15 cellular contexts compared by ENCODE assay signal in the genomic region with DNA sequence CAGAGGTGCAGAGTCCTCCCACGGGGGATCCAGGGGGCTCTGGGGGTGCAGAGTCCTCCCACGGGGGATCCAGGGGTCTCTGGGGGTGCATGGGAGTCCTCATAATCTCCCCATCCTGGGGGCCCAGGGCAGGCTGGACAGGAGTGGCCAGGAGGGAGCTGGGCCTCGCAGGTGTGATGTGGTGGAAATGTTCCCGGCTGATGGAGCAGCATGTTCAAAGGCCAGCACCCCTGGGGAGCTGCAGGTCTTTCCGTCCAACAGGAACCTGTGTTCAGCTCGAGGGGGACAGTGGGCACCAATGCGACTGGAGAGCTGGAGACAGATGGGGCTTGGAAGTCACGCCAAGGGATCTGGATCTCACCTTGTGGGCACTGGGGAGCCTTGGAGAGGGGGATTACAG. TPM values are rescaled to one million over a fixed set of nuclear protein-coding genes. Genes with fewer than 3 reads are reported as not detected.
DNase-seq lines count a peak whose midpoint lies in the region; ATAC-seq and TF ChIP-seq lines count a peak whose summit lies in the region.
"Had no signal": no experiment of that assay in that cellular context is flagged by ENCODE, and none has a peak within 500 bp of the region (broad histone marks: within the 10 kb centered on the region; RNA-seq: fewer than 3 reads in every experiment).

No MANE protein-coding gene starts in this region.

- H3K27ac ChIP-seq in hepatocyte, result no peak overlapping the region
- H3K27ac ChIP-seq: A549 had no signal

- H3K9me3 ChIP-seq in T-helper 17 cell (ENCODE audit: control insufficient read depth, low read length, poor library complexity, severe bottlenecking) (no peaks in the 10 kb centered on the region), hepatocyte (ENCODE audit: low read depth) (no peaks in the 10 kb centered on the region)
- H3K9me3 ChIP-seq: A549, BE2C had no signal

- no peaks in the 10 kb centered on the region for H3K4me1 ChIP-seq in hepatocyte (ENCODE audit: insufficient read depth)
- H3K4me1 ChIP-seq: BE2C had no signal

- TF ChIP-seq CTCF in GM13976 (IDR thresholded peaks at IDR 0.05; ENCODE audit: borderline replicate concordance, control extremely low read depth, extremely low read depth, insufficient read depth, missing control alignments) (no peak), hepatocyte (IDR thresholded peaks at IDR 0.05; ENCODE audit: poor library complexity) (no peak)

- no peak overlapping the region for H3K4me2 ChIP-seq in hepatocyte
- H3K4me2 ChIP-seq: A549 had no signal

- H3K27ac Mint-ChIP-seq in T-helper 17 cell, result peak overlapping the region; percentile 19
- H3K27ac Mint-ChIP-seq: CD4-positive, CD25-positive, alpha-beta regulatory T cell; HFFc6; IgD-negative memory B cell had no signal

- in situ Hi-C loops in GM13976 (cut with MboI; ENCODE audit: low sequenced_read_pairs, unreplicated experiment), result no loop called here

- no peaks in the 10 kb centered on the region for H3K36me3 Mint-ChIP-seq in T-helper 17 cell (ENCODE audit: low read depth)
- H3K36me3 Mint-ChIP-seq: CD4-positive, CD25-positive, alpha-beta regulatory T cell; IgD-negative memory B cell had no signal

- H3K27me3 ChIP-seq in hepatocyte, result no peaks in the 10 kb centered on the region
- H3K27me3 ChIP-seq: BE2C had no signal

- DNase-seq in D341Med (ENCODE audit: low spot score) (peak; percentile 27), T-helper 17 cell (no peak), islet precursor cell (peak; percentile 37), SW 1271 (lab: John Stamatoyannopoulos, UW) (no peak), GM13976 (ENCODE audit: low spot score) (no peak), hepatocyte (ENCODE audit: low spot score) (no peak)
- DNase-seq: BE2C; CD4-positive, CD25-positive, alpha-beta regulatory T cell; DMS 273 treated with DMSO at 0.1 percent for 48 hours; GOT3; HCEC 1CT; HFFc6 had no signal

- no peak overlapping the region for H2AFZ ChIP-seq in hepatocyte

- ATAC-seq in T-helper 17 cell (no peak), GM21576 (IDR thresholded peaks at IDR 0.05; ENCODE audit: unreplicated experiment) (no peak)

- H3K4me3 ChIP-seq in hepatocyte, result no peak overlapping the region
- H3K4me3 ChIP-seq: A549 had no signal

- H3K9me2 ChIP-seq in hepatocyte (replicated peaks; ENCODE audit: insufficient read depth), result no peaks in the 10 kb centered on the region

- no peaks in the 10 kb centered on the region for H3K79me2 ChIP-seq in hepatocyte

- 90% methylated on average over 6 of the region's 8 CpGs for WGBS in hepatocyte (ENCODE audit: low lambda C conversion rate, missing lambda C conversion rate)

- no peaks in the 10 kb centered on the region for H4K20me1 ChIP-seq in hepatocyte (ENCODE audit: insufficient read depth, poor library complexity, severe bottlenecking)

- peaks cover 43% of the 10 kb centered on the region for H3K27me3 Mint-ChIP-seq in T-helper 17 cell

- peaks cover 5% of the 10 kb centered on the region for H3K4me1 Mint-ChIP-seq in T-helper 17 cell

- H3K4me3 Mint-ChIP-seq in T-helper 17 cell, result no peak overlapping the region
- H3K4me3 Mint-ChIP-seq: CD4-positive, CD25-positive, alpha-beta regulatory T cell; HFFc6; IgD-negative memory B cell had no signal

- no peaks in the 10 kb centered on the region for H3K36me3 ChIP-seq in hepatocyte (replicated peaks; ENCODE audit: insufficient read depth, low read depth)
- H3K36me3 ChIP-seq: BE2C had no signal

RNA-seq across cellular contexts. Expression of a gene that starts 38.5 kb away (rescaled TPM):
- total RNA-seq in T-helper 17 cell (10 to 100 TPM; 22.8 to 23.6 TPM), hepatocyte (27.5 and 42.7 TPM in 2 replicates)
- polyA plus RNA-seq in hepatocyte, result 44.8 and 60.3 TPM in 2 replicates

RNA-seq across cellular contexts. Expression of a gene that starts 52.3 kb away (rescaled TPM):
- total RNA-seq in T-helper 17 cell (not detected), hepatocyte (14.5 and 23.4 TPM in 2 replicates)
- 18.6 and 24.7 TPM in 2 replicates for polyA plus RNA-seq in hepatocyte
- total RNA-seq: CD4-positive, CD25-positive, alpha-beta regulatory T cell had no signal

Comparison
In these comparisons a context has a peak if more than half of its experiments do, and no peak if none do; other contexts are left out.
1. DNase-seq: peak in D341Med (single experiment) and islet precursor cell (single experiment); none in T-helper 17 cell (0 of 3), SW 1271 (0 of 2), GM13976 (single experiment) and hepatocyte (single experiment).
2. RNA of a gene that starts 52.3 kb away (total RNA-seq): 14.5 to 23.4 TPM in hepatocyte; not detected in T-helper 17 cell; every median in the first group is over 10 times any median in the second.